In the genomic region with DNA sequence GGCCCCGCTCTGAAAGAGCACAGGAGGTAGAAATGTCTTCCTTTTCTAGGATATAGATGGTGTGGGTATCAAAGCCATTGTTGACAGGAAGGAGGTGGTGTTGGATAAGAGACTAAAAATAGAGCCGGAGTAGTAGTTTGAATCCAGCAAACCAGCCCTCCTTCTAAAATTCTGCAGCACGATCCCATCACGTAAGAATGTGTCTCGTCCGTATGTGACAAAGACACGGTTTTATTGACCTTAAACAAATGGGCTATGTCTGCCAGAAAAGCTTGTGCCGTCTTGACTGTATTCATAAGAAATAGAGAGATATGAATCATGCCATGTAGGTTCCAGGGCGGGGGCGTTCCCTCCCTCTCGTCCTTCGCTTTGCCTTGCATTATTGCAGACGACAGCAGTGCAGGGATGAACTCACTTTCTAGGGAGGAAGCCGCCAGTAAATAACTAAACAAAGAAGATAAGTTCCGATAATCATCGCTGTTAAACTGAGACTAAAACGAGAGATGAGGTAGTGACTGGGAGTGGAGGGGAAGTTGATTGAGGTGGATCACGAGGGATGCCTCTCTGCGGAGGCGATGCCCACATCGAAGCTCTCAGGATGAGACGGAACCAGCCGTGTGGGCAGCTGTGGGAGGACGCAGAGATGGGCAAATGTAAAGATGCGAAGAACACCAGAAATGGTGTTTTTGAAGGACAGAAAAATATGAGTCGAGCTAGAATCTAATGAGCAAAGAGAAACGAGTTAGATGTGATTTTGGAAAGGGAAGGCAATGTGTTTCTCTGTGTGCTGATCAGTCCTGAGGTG, we compare ENCODE assay signal across 19 cellular contexts. TPM values are rescaled to one million over a fixed set of nuclear protein-coding genes. Genes with fewer than 3 reads are reported as not detected.
DNase-seq lines count a peak whose midpoint lies in the region; ATAC-seq and TF ChIP-seq lines count a peak whose summit lies in the region.
"Had no signal": no experiment of that assay in that cellular context is flagged by ENCODE, and none has a peak within 500 bp of the region (broad histone marks: within the 10 kb centered on the region; RNA-seq: fewer than 3 reads in every experiment).

No MANE protein-coding gene starts in this region.

- H3K27me3 ChIP-seq in heart right ventricle (peaks cover 0 to 3% (median 0%) of the 10 kb centered on the region in 7 donors), sigmoid colon (no peaks in the 10 kb centered on the region)
- H3K27me3 ChIP-seq: BLaER1, Peyer's patch had no signal

- H3K4me1 Mint-ChIP-seq in MCF 10A (ENCODE audit: insufficient read depth, unreplicated experiment) = peaks cover 32% of the 10 kb centered on the region
- peaks cover 22% of the 10 kb centered on the region for H3K4me1 Mint-ChIP-seq in osteocyte (ENCODE audit: unreplicated experiment)

- TF ChIP-seq EP300 in sigmoid colon (IDR thresholded peaks at IDR 0.05) = no peak

- no peaks in the 10 kb centered on the region for H3K9me3 Mint-ChIP-seq in MCF 10A (ENCODE audit: unreplicated experiment)
- no peaks in the 10 kb centered on the region for H3K9me3 Mint-ChIP-seq in osteocyte (ENCODE audit: unreplicated experiment)

- TF ChIP-seq CTCF in MCF 10A (IDR thresholded peaks at IDR 0.05; ENCODE audit: unreplicated experiment) (no peak), heart right ventricle (IDR thresholded peaks at IDR 0.05) (no peak), osteocyte (IDR thresholded peaks at IDR 0.05) (no peak), sigmoid colon (IDR thresholded peaks at IDR 0.05) (no peak)

- H3K36me3 ChIP-seq in heart right ventricle = no peaks in the 10 kb centered on the region
- no peaks in the 10 kb centered on the region for H3K36me3 ChIP-seq in sigmoid colon
- H3K36me3 ChIP-seq: BLaER1, Peyer's patch had no signal

- H3K27me3 Mint-ChIP-seq in MCF 10A (ENCODE audit: insufficient read depth, unreplicated experiment) = no peaks in the 10 kb centered on the region
- H3K27me3 Mint-ChIP-seq in osteocyte (ENCODE audit: unreplicated experiment) = no peaks in the 10 kb centered on the region
- H3K27me3 Mint-ChIP-seq: activated CD4-positive, alpha-beta memory T cell treated with anti-CD3 and anti-CD28 coated beads for 36 hours; brain had no signal

- H3K27ac ChIP-seq in heart right ventricle = no peak overlapping the region
- no peak overlapping the region for H3K27ac ChIP-seq in sigmoid colon
- H3K27ac ChIP-seq: BLaER1, Peyer's patch had no signal

- H3K4me1 ChIP-seq in heart right ventricle (peaks cover 0 to 9% (median 0%) of the 10 kb centered on the region in 9 donors), sigmoid colon (peaks cover 0 to 5% (median 0%) of the 10 kb centered on the region in 4 donors)
- H3K4me1 ChIP-seq: BLaER1, Peyer's patch had no signal

- no TSS peak for BruUV-seq in MCF 10A (replicated peaks; lab: Mats Ljungman, UMichigan)

- H3K9me3 ChIP-seq in heart right ventricle (peaks cover 0 to 10% (median 0%) of the 10 kb centered on the region in 11 donors), sigmoid colon (peaks cover 0 to 2% (median 0%) of the 10 kb centered on the region in 4 donors)
- H3K9me3 ChIP-seq: BLaER1, Peyer's patch had no signal

- peak overlapping the region; percentile 7 for H3K27ac Mint-ChIP-seq in MCF 10A (ENCODE audit: low read depth, unreplicated experiment)
- peak overlapping the region; percentile 66 for H3K27ac Mint-ChIP-seq in osteocyte (ENCODE audit: unreplicated experiment)
- H3K27ac Mint-ChIP-seq: activated CD4-positive, alpha-beta memory T cell treated with anti-CD3 and anti-CD28 coated beads for 36 hours had no signal

- CTCF ChIA-PET in MCF 10A (lab: Yijun Ruan, JAX) = interaction anchor here (0.6 to 1.5 kb wide), 8 partner anchors 8 to 232 kb away, joined by 3 to 5 read pairs (median 4); no protein-coding TSS in a partner anchor

- intact Hi-C loops in MCF 10A (cut with micrococcal nuclease) (loop anchor here (1.0 to 5.0 kb wide), 2 partner anchors 61 to 101 kb away; no protein-coding TSS in a partner anchor), heart right ventricle (cut with DNase I) (no loop called here), sigmoid colon (cut with DNase I) (no loop called here)

- WGBS in heart right ventricle, 2 donors = 25 to 26% methylated on average over 27 of the region's 27 CpGs
- WGBS in sigmoid colon, 2 donors = 66 to 67% methylated on average over 27 of the region's 27 CpGs

- H3K36me3 Mint-ChIP-seq in MCF 10A (ENCODE audit: insufficient read depth, unreplicated experiment) (no peaks in the 10 kb centered on the region), osteocyte (ENCODE audit: unreplicated experiment) (peaks cover 2% of the 10 kb centered on the region)
- H3K36me3 Mint-ChIP-seq: activated CD4-positive, alpha-beta memory T cell treated with anti-CD3 and anti-CD28 coated beads for 36 hours had no signal

- H3K4me3 ChIP-seq in heart right ventricle (peak overlapping the region in 8 of 10 donors; percentile 13 to 38 (median 26)), sigmoid colon (peak overlapping the region in 2 of 4 donors; percentile 21 to 24)
- H3K4me3 ChIP-seq: BLaER1, Peyer's patch had no signal

- DNase-seq in ELF-1 (ENCODE audit: low read depth, low spot score) = peak; percentile 30
- DNase-seq in MCF 10A (ENCODE audit: unreplicated experiment) = peak; percentile 81
- no peak for DNase-seq in heart right ventricle
- DNase-seq in osteocyte (ENCODE audit: extremely low spot score, unreplicated experiment) = no peak
- no peak for DNase-seq in SIG-M5 (lab: John Stamatoyannopoulos, UW)
- no peak for DNase-seq in sigmoid colon
- DNase-seq in activated CD4-positive, alpha-beta T cell treated with anti-CD3 and anti-CD28 coated beads for 48 hours = no peak
- no peak for DNase-seq in C1 segment of cervical spinal cord (lab: John Stamatoyannopoulos, UW)
- DNase-seq: activated CD4-positive, alpha-beta memory T cell treated with anti-CD3 and anti-CD28 coated beads for 36 hours; activated effector memory CD4-positive, alpha-beta T cell treated with Interleukin-2 at 50 U/mL for 16 hours; NCI-H1105; NCI-H446 treated with DMSO at 0.1 percent for 48 hours; Peyer's patch; stimulated activated CD4-positive, alpha-beta T cell treated with anti-CD3 and anti-CD28 coated beads, Interleukin-4, amount 100 ng/mL, for 1 hour; stimulated activated naive CD4-positive, alpha-beta T cell treated with Interleukin-2 at 50 U/mL for 16 hours had no signal

- peak overlapping the region; percentile 64 for H3K4me3 Mint-ChIP-seq in MCF 10A (ENCODE audit: unreplicated experiment)
- H3K4me3 Mint-ChIP-seq in osteocyte (ENCODE audit: unreplicated experiment) = no peak overlapping the region
- H3K4me3 Mint-ChIP-seq: activated CD4-positive, alpha-beta memory T cell treated with anti-CD3 and anti-CD28 coated beads for 36 hours; brain had no signal

- no peak for TF ChIP-seq POLR2A in sigmoid colon (IDR thresholded peaks at IDR 0.05)

- POLR2A ChIA-PET in MCF 10A (lab: Yijun Ruan, JAX) = interaction anchor here (0.5 to 1.6 kb wide), 7 partner anchors 8 to 644 kb away, joined by 3 to 5 read pairs (median 4); no protein-coding TSS in a partner anchor

- peak in 5 of 8 donors; percentile 40 to 64 (median 48) for ATAC-seq in heart right ventricle
- ATAC-seq: HepG2 had no signal

RNA-seq across cellular contexts. Expression of a gene that starts 3.4 kb away (rescaled TPM):
- total RNA-seq in MCF 10A (2022) (34.1 and 44.4 TPM in 2 replicates), heart right ventricle (1 to 10 TPM; 1.5 to 6.6 (median 4.0) TPM), osteocyte (78.3 and 85.2 TPM in 2 replicates), sigmoid colon (10 to 100 TPM; 28.8 to 82.3 (median 58.1) TPM)
- polyA plus RNA-seq in heart right ventricle (under 1 TPM; 0.20 to 0.73 TPM), sigmoid colon (1 to 10 TPM in 1 of 3 donors, under 1 TPM in 1, not detected in 1; 0.60 to 1.5 TPM)
- total RNA-seq: activated CD4-positive, alpha-beta memory T cell treated with anti-CD3 and anti-CD28 coated beads for 36 hours; T-helper 2 cell treated with Interferon-gamma antibody and Interleukin-4, amounts not matched to agents 100 ng/mL and 5 ng/mL, for 36 hours had no signal
- polyA plus RNA-seq: HepG2 had no signal

Comparison
In these comparisons a context has a peak if more than half of its experiments do, and no peak if none do; other contexts are left out.
1. DNase-seq: peak in ELF-1 (single experiment) and MCF 10A (single experiment); none in heart right ventricle (0 of 2), osteocyte (single experiment), SIG-M5 (single experiment), sigmoid colon (single experiment), activated CD4-positive, alpha-beta T cell treated with anti-CD3 and anti-CD28 coated beads for 48 hours (single experiment) and C1 segment of cervical spinal cord (0 of 14).